ENCODE assay signal across 8 cellular contexts in the genomic region with DNA sequence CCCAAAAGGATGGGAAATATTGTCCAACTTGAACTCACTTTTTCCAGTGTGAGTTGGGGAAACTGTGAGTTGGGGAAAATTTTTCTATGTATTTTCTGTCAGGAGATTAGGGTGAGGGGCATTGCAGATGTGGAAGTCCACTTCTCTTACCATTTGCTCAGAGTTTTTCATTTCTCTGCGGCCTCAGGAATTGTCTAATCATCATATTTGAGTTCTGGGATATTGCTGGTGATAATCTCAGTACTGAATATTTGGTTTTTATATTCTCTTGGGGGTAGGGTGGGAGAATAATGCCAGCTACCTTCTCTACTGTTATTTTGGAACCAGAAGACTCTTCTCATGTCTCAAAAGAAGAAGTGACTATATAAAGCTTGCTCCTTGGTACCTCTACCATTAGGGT.
"Had no signal": no experiment of that assay in that cellular context is flagged by ENCODE, and none has a peak within 500 bp of the region (broad histone marks: within the 10 kb centered on the region; RNA-seq: fewer than 3 reads in every experiment).

No MANE protein-coding gene starts in this region.

- ATAC-seq: GM12878 had no signal

- FAIRE-seq: G401.6, GM12878, GM12891, GM12892, GM18507, GM19239 had no signal

- H3K4me3 ChIP-seq: GM12878 had no signal

- DNase-seq: GDM1, GF-D8 had no signal
